1 cellular context compared by ENCODE assay signal in the genomic region with DNA sequence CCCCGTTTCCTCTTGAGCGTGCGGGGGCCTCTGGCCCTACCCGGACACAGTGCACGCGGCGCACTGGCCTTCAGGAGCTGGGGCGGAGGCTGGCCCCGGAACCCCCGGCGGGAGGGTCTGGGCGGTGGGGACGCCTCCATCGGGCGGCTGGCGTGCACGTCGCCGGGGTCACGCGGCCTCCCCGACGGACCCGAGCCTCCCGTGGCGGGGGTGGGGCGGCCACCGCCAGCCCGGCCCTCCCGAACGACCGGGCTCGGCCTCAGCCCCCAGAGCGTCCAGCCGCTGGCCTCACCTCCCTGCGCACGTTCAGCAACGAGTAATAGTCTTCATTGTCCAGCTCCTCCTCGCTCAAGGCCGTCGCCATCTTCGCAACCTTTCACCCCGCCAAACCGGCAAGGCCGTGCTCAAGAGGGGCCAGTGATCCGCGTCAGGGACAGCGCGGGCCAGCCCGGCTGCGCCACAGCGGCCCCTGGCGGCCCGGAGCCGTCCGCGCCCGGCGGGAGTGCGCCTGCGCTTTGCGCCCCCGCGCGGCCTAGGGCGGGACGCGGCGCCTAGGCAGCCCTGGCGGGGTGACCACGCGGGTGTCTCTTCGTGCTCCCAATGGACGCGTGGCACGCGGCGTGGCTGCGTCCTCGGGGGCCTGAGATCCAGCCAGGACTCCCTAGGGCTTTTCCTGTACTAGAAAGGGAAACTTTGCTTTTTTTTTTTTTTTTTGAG.
TF ChIP-seq lines count a peak whose summit lies in the region.

A gene with protein sequence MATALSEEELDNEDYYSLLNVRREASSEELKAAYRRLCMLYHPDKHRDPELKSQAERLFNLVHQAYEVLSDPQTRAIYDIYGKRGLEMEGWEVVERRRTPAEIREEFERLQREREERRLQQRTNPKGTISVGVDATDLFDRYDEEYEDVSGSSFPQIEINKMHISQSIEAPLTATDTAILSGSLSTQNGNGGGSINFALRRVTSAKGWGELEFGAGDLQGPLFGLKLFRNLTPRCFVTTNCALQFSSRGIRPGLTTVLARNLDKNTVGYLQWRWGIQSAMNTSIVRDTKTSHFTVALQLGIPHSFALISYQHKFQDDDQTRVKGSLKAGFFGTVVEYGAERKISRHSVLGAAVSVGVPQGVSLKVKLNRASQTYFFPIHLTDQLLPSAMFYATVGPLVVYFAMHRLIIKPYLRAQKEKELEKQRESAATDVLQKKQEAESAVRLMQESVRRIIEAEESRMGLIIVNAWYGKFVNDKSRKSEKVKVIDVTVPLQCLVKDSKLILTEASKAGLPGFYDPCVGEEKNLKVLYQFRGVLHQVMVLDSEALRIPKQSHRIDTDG (minus strand): TSS at position 380 of the 717 bp plus-strand sequence. CDS start 16 bp downstream, at position 364.

TF ChIP-seq in HepG2, 621 proteins besides CTCF, POLR2A, EP300 and RAD21 (continued from another document and continues in another):
- TF ChIP-seq, protein P1, sequence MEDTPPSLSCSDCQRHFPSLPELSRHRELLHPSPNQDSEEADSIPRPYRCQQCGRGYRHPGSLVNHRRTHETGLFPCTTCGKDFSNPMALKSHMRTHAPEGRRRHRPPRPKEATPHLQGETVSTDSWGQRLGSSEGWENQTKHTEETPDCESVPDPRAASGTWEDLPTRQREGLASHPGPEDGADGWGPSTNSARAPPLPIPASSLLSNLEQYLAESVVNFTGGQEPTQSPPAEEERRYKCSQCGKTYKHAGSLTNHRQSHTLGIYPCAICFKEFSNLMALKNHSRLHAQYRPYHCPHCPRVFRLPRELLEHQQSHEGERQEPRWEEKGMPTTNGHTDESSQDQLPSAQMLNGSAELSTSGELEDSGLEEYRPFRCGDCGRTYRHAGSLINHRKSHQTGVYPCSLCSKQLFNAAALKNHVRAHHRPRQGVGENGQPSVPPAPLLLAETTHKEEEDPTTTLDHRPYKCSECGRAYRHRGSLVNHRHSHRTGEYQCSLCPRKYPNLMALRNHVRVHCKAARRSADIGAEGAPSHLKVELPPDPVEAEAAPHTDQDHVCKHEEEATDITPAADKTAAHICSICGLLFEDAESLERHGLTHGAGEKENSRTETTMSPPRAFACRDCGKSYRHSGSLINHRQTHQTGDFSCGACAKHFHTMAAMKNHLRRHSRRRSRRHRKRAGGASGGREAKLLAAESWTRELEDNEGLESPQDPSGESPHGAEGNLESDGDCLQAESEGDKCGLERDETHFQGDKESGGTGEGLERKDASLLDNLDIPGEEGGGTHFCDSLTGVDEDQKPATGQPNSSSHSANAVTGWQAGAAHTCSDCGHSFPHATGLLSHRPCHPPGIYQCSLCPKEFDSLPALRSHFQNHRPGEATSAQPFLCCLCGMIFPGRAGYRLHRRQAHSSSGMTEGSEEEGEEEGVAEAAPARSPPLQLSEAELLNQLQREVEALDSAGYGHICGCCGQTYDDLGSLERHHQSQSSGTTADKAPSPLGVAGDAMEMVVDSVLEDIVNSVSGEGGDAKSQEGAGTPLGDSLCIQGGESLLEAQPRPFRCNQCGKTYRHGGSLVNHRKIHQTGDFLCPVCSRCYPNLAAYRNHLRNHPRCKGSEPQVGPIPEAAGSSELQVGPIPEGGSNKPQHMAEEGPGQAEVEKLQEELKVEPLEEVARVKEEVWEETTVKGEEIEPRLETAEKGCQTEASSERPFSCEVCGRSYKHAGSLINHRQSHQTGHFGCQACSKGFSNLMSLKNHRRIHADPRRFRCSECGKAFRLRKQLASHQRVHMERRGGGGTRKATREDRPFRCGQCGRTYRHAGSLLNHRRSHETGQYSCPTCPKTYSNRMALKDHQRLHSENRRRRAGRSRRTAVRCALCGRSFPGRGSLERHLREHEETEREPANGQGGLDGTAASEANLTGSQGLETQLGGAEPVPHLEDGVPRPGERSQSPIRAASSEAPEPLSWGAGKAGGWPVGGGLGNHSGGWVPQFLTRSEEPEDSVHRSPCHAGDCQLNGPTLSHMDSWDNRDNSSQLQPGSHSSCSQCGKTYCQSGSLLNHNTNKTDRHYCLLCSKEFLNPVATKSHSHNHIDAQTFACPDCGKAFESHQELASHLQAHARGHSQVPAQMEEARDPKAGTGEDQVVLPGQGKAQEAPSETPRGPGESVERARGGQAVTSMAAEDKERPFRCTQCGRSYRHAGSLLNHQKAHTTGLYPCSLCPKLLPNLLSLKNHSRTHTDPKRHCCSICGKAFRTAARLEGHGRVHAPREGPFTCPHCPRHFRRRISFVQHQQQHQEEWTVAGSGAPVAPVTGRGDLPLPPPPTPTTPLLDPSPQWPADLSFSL (CRISPR knock-in tag; IDR thresholded peaks at IDR 0.05) = no peak; the same call in 1 of the 2 replicates
- TF ChIP-seq ZNF709 (CRISPR knock-in tag; IDR thresholded peaks at IDR 0.05) (peak; percentile 97), NFIB (CRISPR knock-in tag; IDR thresholded peaks at IDR 0.05; ENCODE audit: borderline replicate concordance) (peak; percentile 98), RXRB (CRISPR knock-in tag; IDR thresholded peaks at IDR 0.05; ENCODE audit: borderline replicate concordance) (peak; percentile 66), ZSCAN12 (CRISPR knock-in tag; IDR thresholded peaks at IDR 0.05) (peak; percentile 92; the same call in 1 of the 2 replicates), ZNF644 (CRISPR knock-in tag; IDR thresholded peaks at IDR 0.05; ENCODE audit: low read depth) (no peak), ZSCAN20 (CRISPR knock-in tag; IDR thresholded peaks at IDR 0.05; ENCODE audit: borderline replicate concordance) (peak; percentile 61; the same call in 1 of the 2 replicates), CBX1 (IDR thresholded peaks at IDR 0.05; ENCODE audit: low read depth) (peak; percentile 76), ZNF616 (CRISPR knock-in tag; IDR thresholded peaks at IDR 0.05; ENCODE audit: low read depth) (peak; percentile 97), MIXL1 (CRISPR knock-in tag; IDR thresholded peaks at IDR 0.05) (no peak), GATA4 (IDR thresholded peaks at IDR 0.05; ENCODE audit: borderline replicate concordance, low read depth) (no peak), JARID2 (CRISPR knock-in tag; IDR thresholded peaks at IDR 0.05; ENCODE audit: insufficient replicate concordance) (peak; percentile 80), RARA (CRISPR knock-in tag; IDR thresholded peaks at IDR 0.05) (peak; percentile 44; the same call in 1 of the 2 replicates), PHF8 (CRISPR knock-in tag; IDR thresholded peaks at IDR 0.05) (peak; percentile 91), CAMTA2 (CRISPR knock-in tag; IDR thresholded peaks at IDR 0.05; ENCODE audit: borderline replicate concordance) (no peak), DNMT1 (CRISPR knock-in tag; IDR thresholded peaks at IDR 0.05) (peak; percentile 7; the same call in 1 of the 2 replicates), MZF1 (CRISPR knock-in tag; IDR thresholded peaks at IDR 0.05; ENCODE audit: borderline replicate concordance) (no peak), NR1H2 (CRISPR knock-in tag; IDR thresholded peaks at IDR 0.05; ENCODE audit: borderline replicate concordance, low read depth) (peak; percentile 99)
- TF ChIP-seq, protein P2, sequence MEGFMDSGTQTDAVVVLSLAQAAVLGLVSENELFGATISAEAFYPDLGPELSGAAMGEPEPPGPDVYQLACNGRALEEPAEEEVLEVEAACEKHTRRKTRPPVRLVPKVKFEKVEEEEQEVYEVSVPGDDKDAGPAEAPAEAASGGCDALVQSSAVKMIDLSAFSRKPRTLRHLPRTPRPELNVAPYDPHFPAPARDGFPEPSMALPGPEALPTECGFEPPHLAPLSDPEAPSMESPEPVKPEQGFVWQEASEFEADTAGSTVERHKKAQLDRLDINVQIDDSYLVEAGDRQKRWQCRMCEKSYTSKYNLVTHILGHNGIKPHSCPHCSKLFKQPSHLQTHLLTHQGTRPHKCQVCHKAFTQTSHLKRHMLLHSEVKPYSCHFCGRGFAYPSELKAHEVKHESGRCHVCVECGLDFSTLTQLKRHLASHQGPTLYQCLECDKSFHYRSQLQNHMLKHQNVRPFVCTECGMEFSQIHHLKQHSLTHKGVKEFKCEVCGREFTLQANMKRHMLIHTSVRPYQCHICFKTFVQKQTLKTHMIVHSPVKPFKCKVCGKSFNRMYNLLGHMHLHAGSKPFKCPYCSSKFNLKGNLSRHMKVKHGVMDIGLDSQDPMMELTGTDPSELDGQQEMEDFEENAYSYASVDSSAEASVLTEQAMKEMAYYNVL (CRISPR knock-in tag; IDR thresholded peaks at IDR 0.05; ENCODE audit: borderline replicate concordance) = 0 out of 2 replicates have a peak, but pooled peaks have one; percentile 37
- TF ChIP-seq, protein P3, sequence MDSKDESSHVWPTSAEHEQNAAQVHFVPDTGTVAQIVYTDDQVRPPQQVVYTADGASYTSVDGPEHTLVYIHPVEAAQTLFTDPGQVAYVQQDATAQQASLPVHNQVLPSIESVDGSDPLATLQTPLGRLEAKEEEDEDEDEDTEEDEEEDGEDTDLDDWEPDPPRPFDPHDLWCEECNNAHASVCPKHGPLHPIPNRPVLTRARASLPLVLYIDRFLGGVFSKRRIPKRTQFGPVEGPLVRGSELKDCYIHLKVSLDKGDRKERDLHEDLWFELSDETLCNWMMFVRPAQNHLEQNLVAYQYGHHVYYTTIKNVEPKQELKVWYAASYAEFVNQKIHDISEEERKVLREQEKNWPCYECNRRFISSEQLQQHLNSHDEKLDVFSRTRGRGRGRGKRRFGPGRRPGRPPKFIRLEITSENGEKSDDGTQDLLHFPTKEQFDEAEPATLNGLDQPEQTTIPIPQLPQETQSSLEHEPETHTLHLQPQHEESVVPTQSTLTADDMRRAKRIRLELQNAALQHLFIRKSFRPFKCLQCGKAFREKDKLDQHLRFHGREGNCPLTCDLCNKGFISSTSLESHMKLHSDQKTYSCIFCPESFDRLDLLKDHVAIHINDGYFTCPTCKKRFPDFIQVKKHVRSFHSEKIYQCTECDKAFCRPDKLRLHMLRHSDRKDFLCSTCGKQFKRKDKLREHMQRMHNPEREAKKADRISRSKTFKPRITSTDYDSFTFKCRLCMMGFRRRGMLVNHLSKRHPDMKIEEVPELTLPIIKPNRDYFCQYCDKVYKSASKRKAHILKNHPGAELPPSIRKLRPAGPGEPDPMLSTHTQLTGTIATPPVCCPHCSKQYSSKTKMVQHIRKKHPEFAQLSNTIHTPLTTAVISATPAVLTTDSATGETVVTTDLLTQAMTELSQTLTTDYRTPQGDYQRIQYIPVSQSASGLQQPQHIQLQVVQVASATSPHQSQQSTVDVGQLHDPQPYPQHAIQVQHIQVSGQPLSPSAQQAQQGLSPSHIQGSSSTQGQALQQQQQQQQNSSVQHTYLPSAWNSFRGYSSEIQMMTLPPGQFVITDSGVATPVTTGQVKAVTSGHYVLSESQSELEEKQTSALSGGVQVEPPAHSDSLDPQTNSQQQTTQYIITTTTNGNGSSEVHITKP (CRISPR knock-in tag; IDR thresholded peaks at IDR 0.05; ENCODE audit: low read depth) = no peak
- TF ChIP-seq, protein P4, sequence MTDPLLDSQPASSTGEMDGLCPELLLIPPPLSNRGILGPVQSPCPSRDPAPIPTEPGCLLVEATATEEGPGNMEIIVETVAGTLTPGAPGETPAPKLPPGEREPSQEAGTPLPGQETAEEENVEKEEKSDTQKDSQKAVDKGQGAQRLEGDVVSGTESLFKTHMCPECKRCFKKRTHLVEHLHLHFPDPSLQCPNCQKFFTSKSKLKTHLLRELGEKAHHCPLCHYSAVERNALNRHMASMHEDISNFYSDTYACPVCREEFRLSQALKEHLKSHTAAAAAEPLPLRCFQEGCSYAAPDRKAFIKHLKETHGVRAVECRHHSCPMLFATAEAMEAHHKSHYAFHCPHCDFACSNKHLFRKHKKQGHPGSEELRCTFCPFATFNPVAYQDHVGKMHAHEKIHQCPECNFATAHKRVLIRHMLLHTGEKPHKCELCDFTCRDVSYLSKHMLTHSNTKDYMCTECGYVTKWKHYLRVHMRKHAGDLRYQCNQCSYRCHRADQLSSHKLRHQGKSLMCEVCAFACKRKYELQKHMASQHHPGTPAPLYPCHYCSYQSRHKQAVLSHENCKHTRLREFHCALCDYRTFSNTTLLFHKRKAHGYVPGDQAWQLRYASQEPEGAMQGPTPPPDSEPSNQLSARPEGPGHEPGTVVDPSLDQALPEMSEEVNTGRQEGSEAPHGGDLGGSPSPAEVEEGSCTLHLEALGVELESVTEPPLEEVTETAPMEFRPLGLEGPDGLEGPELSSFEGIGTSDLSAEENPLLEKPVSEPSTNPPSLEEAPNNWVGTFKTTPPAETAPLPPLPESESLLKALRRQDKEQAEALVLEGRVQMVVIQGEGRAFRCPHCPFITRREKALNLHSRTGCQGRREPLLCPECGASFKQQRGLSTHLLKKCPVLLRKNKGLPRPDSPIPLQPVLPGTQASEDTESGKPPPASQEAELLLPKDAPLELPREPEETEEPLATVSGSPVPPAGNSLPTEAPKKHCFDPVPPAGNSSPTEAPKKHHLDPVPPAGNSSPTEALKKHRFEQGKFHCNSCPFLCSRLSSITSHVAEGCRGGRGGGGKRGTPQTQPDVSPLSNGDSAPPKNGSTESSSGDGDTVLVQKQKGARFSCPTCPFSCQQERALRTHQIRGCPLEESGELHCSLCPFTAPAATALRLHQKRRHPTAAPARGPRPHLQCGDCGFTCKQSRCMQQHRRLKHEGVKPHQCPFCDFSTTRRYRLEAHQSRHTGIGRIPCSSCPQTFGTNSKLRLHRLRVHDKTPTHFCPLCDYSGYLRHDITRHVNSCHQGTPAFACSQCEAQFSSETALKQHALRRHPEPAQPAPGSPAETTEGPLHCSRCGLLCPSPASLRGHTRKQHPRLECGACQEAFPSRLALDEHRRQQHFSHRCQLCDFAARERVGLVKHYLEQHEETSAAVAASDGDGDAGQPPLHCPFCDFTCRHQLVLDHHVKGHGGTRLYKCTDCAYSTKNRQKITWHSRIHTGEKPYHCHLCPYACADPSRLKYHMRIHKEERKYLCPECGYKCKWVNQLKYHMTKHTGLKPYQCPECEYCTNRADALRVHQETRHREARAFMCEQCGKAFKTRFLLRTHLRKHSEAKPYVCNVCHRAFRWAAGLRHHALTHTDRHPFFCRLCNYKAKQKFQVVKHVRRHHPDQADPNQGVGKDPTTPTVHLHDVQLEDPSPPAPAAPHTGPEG (CRISPR knock-in tag; IDR thresholded peaks at IDR 0.05) = peak; percentile 89
- TF ChIP-seq, protein P5, sequence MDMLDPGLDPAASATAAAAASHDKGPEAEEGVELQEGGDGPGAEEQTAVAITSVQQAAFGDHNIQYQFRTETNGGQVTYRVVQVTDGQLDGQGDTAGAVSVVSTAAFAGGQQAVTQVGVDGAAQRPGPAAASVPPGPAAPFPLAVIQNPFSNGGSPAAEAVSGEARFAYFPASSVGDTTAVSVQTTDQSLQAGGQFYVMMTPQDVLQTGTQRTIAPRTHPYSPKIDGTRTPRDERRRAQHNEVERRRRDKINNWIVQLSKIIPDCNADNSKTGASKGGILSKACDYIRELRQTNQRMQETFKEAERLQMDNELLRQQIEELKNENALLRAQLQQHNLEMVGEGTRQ (IDR thresholded peaks at IDR 0.05; ENCODE audit: low read depth, low read length) = no peak; the same call in 1 of the 2 replicates
- TF ChIP-seq, protein P5 (CRISPR knock-in tag; IDR thresholded peaks at IDR 0.05; ENCODE audit: borderline replicate concordance) = peak; percentile 46
